In the genomic region with DNA sequence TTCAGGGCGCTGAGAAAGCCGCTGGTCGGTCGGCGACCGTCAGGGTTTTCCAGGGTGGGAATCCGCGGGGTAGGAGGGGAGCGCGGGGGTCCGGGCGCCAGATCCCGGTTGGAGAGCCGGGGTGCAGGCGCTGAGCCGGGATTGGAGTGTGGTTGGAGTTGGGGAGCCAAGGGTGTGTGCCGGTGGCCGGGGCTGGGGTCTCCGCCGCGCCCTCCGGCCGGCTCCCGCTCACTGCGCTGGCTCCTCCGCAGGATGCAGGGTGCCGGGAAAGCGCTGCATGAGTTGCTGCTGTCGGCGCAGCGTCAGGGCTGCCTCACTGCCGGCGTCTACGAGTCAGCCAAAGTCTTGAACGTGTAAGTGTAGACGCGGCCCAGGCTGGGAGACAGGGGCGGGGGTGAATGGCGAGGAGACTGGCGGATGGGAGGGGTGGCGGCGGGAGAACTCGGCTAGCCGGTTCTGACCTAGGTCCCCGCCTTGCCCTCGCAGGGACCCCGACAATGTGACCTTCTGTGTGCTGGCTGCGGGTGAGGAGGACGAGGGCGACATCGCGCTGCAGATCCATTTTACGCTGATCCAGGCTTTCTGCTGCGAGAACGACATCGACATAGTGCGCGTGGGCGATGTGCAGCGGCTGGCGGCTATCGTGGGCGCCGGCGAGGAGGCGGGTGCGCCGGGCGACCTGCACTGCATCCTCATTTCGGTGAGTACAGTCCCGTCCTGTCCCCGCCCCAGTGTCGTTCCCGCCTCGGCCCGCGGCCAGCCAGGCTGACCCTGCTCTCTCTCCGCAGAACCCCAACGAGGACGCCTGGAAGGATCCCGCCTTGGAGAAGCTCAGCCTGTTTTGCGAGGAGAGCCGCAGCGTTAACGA, we compare ENCODE assay signal across 1 cellular context.
TF ChIP-seq lines count a peak whose summit lies in the region.

No MANE protein-coding gene starts in this region.

TF ChIP-seq in H1, 55 proteins besides CTCF, POLR2A, EP300 and RAD21:
- no peak for TF ChIP-seq SP4 (IDR thresholded peaks at IDR 0.05; ENCODE audit: low read length)
- TF ChIP-seq SUZ12 (IDR thresholded peaks at IDR 0.05; ENCODE audit: low read length): peak; percentile 51; the same call in 1 of the 2 replicates
- TF ChIP-seq RBBP5 (IDR thresholded peaks at IDR 0.05; ENCODE audit: borderline replicate concordance, low read depth, low read length): 0 out of 2 replicates have a peak, but pooled peaks have one; percentile 27
- TF ChIP-seq SAP30 (IDR thresholded peaks at IDR 0.05; ENCODE audit: insufficient read depth, insufficient replicate concordance, low read length): peak; percentile 62
- no peak for TF ChIP-seq SP2 (IDR thresholded peaks at IDR 0.05; ENCODE audit: low read length)
- TF ChIP-seq YY1 (IDR thresholded peaks at IDR 0.05; ENCODE audit: low read depth, low read length): 0 out of 2 replicates have a peak, but pooled peaks have one; percentile 1
- TF ChIP-seq KDM4A (IDR thresholded peaks at IDR 0.05; ENCODE audit: low read depth, low read length, severe bottlenecking): peak; percentile 27
- peak; percentile 37 for TF ChIP-seq EZH2 (IDR thresholded peaks at IDR 0.05; ENCODE audit: low read depth, low read length, severe bottlenecking)
- TF ChIP-seq CHD2 (IDR thresholded peaks at IDR 0.05; ENCODE audit: low read length): no peak
TF ChIP-seq in H1: peak in this region for 6.
